ENCODE assay signal across 6 cellular contexts in genomic region chr10:97422921-97423420, GRCh38. TPM values are rescaled to one million over a fixed set of nuclear protein-coding genes. Genes with fewer than 3 reads are reported as not detected.
A peak's percentile ranks its signal among the peaks of the same experiment; 100 is the strongest.
DNase-seq lines count a peak whose midpoint lies in the region.

No MANE protein-coding gene starts in this region.

- H3K4me3 Mint-ChIP-seq in activated CD4-positive, alpha-beta T cell treated with anti-CD3 and anti-CD28 coated beads, Interleukin-2, amount 10 ng/mL, durations not matched to agents 24 days and 14 days, result peak overlapping the region; percentile 75
- H3K4me3 Mint-ChIP-seq in immature natural killer cell, result peak overlapping the region in 1 of 5 donors; percentile 42

- intact Hi-C loops in activated CD4-positive, alpha-beta T cell treated with anti-CD3 and anti-CD28 coated beads, Interleukin-2, amount 10 ng/mL, durations not matched to agents 24 days and 14 days (cut with micrococcal nuclease), result loop anchor here (1.0 to 10.0 kb wide), 3 partner anchors 10 to 588 kb away; partner anchors contain the start of genes LCOR and ZFYVE27

- H3K27ac Mint-ChIP-seq in activated CD4-positive, alpha-beta T cell treated with anti-CD3 and anti-CD28 coated beads, Interleukin-2, amount 10 ng/mL, durations not matched to agents 24 days and 14 days, result peak overlapping the region; percentile 97
- H3K27ac Mint-ChIP-seq in immature natural killer cell, result peak overlapping the region in 4 of 6 donors; percentile 22 to 72 (median 48)

- peak; percentile 83 for DNase-seq in EH (ENCODE audit: low read depth)
- DNase-seq in activated CD4-positive, alpha-beta T cell treated with anti-CD3 and anti-CD28 coated beads, Interleukin-2, amount 10 ng/mL, durations not matched to agents 24 days and 14 days, result peak; percentile 77
- DNase-seq in immature natural killer cell, result no peak
- DNase-seq in cerebellar cortex (ENCODE audit: low spot score), result no peak
- DNase-seq in COLO829 (ENCODE audit: low spot score), result no peak
- no peak for DNase-seq in NCI-H2227 (lab: John Stamatoyannopoulos, UW; ENCODE audit: unreplicated experiment)

- H3K4me1 Mint-ChIP-seq in activated CD4-positive, alpha-beta T cell treated with anti-CD3 and anti-CD28 coated beads, Interleukin-2, amount 10 ng/mL, durations not matched to agents 24 days and 14 days, result peaks cover 44% of the 10 kb centered on the region
- H3K4me1 Mint-ChIP-seq in immature natural killer cell, result peaks cover 40 to 48% of the 10 kb centered on the region in 2 donors

- no peaks in the 10 kb centered on the region for H3K9me3 Mint-ChIP-seq in activated CD4-positive, alpha-beta T cell treated with anti-CD3 and anti-CD28 coated beads, Interleukin-2, amount 10 ng/mL, durations not matched to agents 24 days and 14 days
- no peaks in the 10 kb centered on the region for H3K9me3 Mint-ChIP-seq in immature natural killer cell

- H3K27me3 Mint-ChIP-seq in activated CD4-positive, alpha-beta T cell treated with anti-CD3 and anti-CD28 coated beads, Interleukin-2, amount 10 ng/mL, durations not matched to agents 24 days and 14 days, result peaks cover 2% of the 10 kb centered on the region
- H3K27me3 Mint-ChIP-seq in immature natural killer cell (ENCODE audit: low read depth in 3 of 3), result peaks cover 3 to 11% (median 6%) of the 10 kb centered on the region in 3 donors

- peaks cover 25% of the 10 kb centered on the region for H3K36me3 Mint-ChIP-seq in activated CD4-positive, alpha-beta T cell treated with anti-CD3 and anti-CD28 coated beads, Interleukin-2, amount 10 ng/mL, durations not matched to agents 24 days and 14 days (ENCODE audit: low read depth)
- H3K36me3 Mint-ChIP-seq in immature natural killer cell, result peaks cover 0 to 3% (median 0%) of the 10 kb centered on the region in 3 donors

RNA-seq across cellular contexts. Expression of gene PGAM1, which starts 3.0 kb away (rescaled TPM):
- 1,086 and 1,108 TPM in 2 replicates for total RNA-seq in activated CD4-positive, alpha-beta T cell treated with anti-CD3 and anti-CD28 coated beads, Interleukin-2, amount 10 ng/mL, durations not matched to agents 24 days and 14 days
- 100 to 1,000 TPM; 315 to 415 (median 316) TPM for polyA plus RNA-seq in immature natural killer cell

RNA-seq across cellular contexts. Expression of gene RRP12, which starts 21.8 kb away (rescaled TPM):
- total RNA-seq in activated CD4-positive, alpha-beta T cell treated with anti-CD3 and anti-CD28 coated beads, Interleukin-2, amount 10 ng/mL, durations not matched to agents 24 days and 14 days, result 99.4 and 106 TPM in 2 replicates
- 1 to 10 TPM; 4.6 to 8.5 (median 7.0) TPM for polyA plus RNA-seq in immature natural killer cell

RNA-seq across cellular contexts. Expression of gene EXOSC1, which starts 22.8 kb away (rescaled TPM):
- 57.9 and 59.8 TPM in 2 replicates for total RNA-seq in activated CD4-positive, alpha-beta T cell treated with anti-CD3 and anti-CD28 coated beads, Interleukin-2, amount 10 ng/mL, durations not matched to agents 24 days and 14 days
- polyA plus RNA-seq in immature natural killer cell, result 10 to 100 TPM; 60.3 to 96.0 (median 66.8) TPM

RNA-seq across cellular contexts. Expression of gene ZDHHC16, which starts 23.0 kb away (rescaled TPM):
- 42.9 and 43.1 TPM in 2 replicates for total RNA-seq in activated CD4-positive, alpha-beta T cell treated with anti-CD3 and anti-CD28 coated beads, Interleukin-2, amount 10 ng/mL, durations not matched to agents 24 days and 14 days
- 10 to 100 TPM; 19.9 to 38.5 (median 27.1) TPM for polyA plus RNA-seq in immature natural killer cell

Comparison
In these comparisons a context has a peak if more than half of its experiments do, and no peak if none do; other contexts are left out.
1. DNase-seq: peak in EH (single experiment) and activated CD4-positive, alpha-beta T cell treated with anti-CD3 and anti-CD28 coated beads, Interleukin-2, amount 10 ng/mL, durations not matched to agents 24 days and 14 days (single experiment); none in immature natural killer cell (0 of 3), cerebellar cortex (single experiment), COLO829 (single experiment) and NCI-H2227 (single experiment).